ENCODE assay signal across 9 cellular contexts in genomic region chr4:212438-213174, GRCh38.
DNase-seq lines count a peak whose midpoint lies in the region; ATAC-seq and TF ChIP-seq lines count a peak whose summit lies in the region.
"Had no signal": no experiment of that assay in that cellular context is flagged by ENCODE, and none has a peak within 500 bp of the region (broad histone marks: within the 10 kb centered on the region; RNA-seq: fewer than 3 reads in every experiment).

No MANE protein-coding gene starts in this region.

- no peaks in the 10 kb centered on the region for H3K9me3 ChIP-seq in adrenal gland (replicated peaks in 1 of 3)
- peaks cover 0 to 38% (median 0%) of the 10 kb centered on the region in 12 donors for H3K9me3 ChIP-seq in heart left ventricle

- intact Hi-C loops in adrenal gland (cut with DNase I) = no loop called here
- intact Hi-C loops in heart left ventricle (cut with DNase I) = loop anchor here in 1 of 10 donors (5.0 kb wide), 1 partner anchor 90 kb away; the partner anchor contains the start of gene ZNF718

- no peaks in the 10 kb centered on the region for H3K27me3 ChIP-seq in adrenal gland
- H3K27me3 ChIP-seq in heart left ventricle = no peaks in the 10 kb centered on the region

- in situ Hi-C loops in GM13976 (cut with MboI; ENCODE audit: low sequenced_read_pairs, unreplicated experiment) = no loop called here

- DNase-seq in EH (ENCODE audit: low read depth) = peak; percentile 41
- peak; percentile 70 to 95 (median 81) for DNase-seq in adrenal gland
- DNase-seq in heart left ventricle = peak; percentile 83 to 88 (median 83)
- DNase-seq in occipital lobe (lab: John Stamatoyannopoulos, UW) = peak; percentile 85
- no peak for DNase-seq in GM10266 (ENCODE audit: extremely low spot score)
- no peak for DNase-seq in GM13976 (ENCODE audit: low spot score)
- no peak for DNase-seq in activated naive CD4-positive, alpha-beta T cell (lab: John Stamatoyannopoulos, UW)
- DNase-seq: activated naive CD8-positive, alpha-beta T cell treated with anti-CD3 and anti-CD28 coated beads, Interleukin-2, amount 10 ng/mL, durations not matched to agents 7 days and 5 days had no signal

- WGBS in adrenal gland, 4 donors = 2 to 7% (median 5%) methylated on average over 14 to 57 of the region's 57 CpGs
- 0 to 7% (median 2%) methylated on average over 18 to 57 of the region's 57 CpGs for WGBS in heart left ventricle, 4 donors

- peak overlapping the region in 2 of 4 donors; percentile 56 to 65 for H3K4me3 ChIP-seq in adrenal gland
- H3K4me3 ChIP-seq in heart left ventricle = peak overlapping the region; percentile 57 to 93 (median 75)

- TF ChIP-seq CTCF in adrenal gland (IDR thresholded peaks at IDR 0.05) (no peak), heart left ventricle (IDR thresholded peaks at IDR 0.05) (peak in 1 of 12 donors; percentile 8), GM10266 (IDR thresholded peaks at IDR 0.05; ENCODE audit: control insufficient read depth, insufficient read depth, low read depth, missing control alignments) (no peak), GM13976 (IDR thresholded peaks at IDR 0.05; ENCODE audit: borderline replicate concordance, control extremely low read depth, extremely low read depth, insufficient read depth, missing control alignments) (no peak)

- no peaks in the 10 kb centered on the region for H3K36me3 ChIP-seq in adrenal gland (replicated peaks in 1 of 2)
- no peaks in the 10 kb centered on the region for H3K36me3 ChIP-seq in heart left ventricle

- peak; percentile 51 to 63 for TF ChIP-seq POLR2A in adrenal gland (IDR thresholded peaks at IDR 0.05)
- TF ChIP-seq POLR2A in heart left ventricle (IDR thresholded peaks at IDR 0.05) = peak in 1 of 2 donors; percentile 48

- peak overlapping the region in 4 of 5 donors; percentile 52 to 88 (median 80) for H3K27ac ChIP-seq in adrenal gland
- peak overlapping the region in 11 of 12 donors; percentile 7 to 83 (median 64) for H3K27ac ChIP-seq in heart left ventricle

- peak; percentile 98 to 100 (median 100) for ATAC-seq in heart left ventricle
- no peak for ATAC-seq in GM18519 (IDR thresholded peaks at IDR 0.05; ENCODE audit: low FRiP score, unreplicated experiment)

- H3K4me1 ChIP-seq in adrenal gland (replicated peaks in 1 of 2) (no peaks in the 10 kb centered on the region), heart left ventricle (peaks cover 0 to 13% (median 5%) of the 10 kb centered on the region in 12 donors)

Comparison
In these comparisons a context has a peak if more than half of its experiments do, and no peak if none do; other contexts are left out.
1. DNase-seq: peak in EH (single experiment), adrenal gland (7 of 7), heart left ventricle (5 of 5) and occipital lobe (single experiment); none in GM10266 (single experiment), GM13976 (single experiment) and activated naive CD4-positive, alpha-beta T cell (0 of 4).